16 cellular contexts compared by ENCODE assay signal in the genomic region with DNA sequence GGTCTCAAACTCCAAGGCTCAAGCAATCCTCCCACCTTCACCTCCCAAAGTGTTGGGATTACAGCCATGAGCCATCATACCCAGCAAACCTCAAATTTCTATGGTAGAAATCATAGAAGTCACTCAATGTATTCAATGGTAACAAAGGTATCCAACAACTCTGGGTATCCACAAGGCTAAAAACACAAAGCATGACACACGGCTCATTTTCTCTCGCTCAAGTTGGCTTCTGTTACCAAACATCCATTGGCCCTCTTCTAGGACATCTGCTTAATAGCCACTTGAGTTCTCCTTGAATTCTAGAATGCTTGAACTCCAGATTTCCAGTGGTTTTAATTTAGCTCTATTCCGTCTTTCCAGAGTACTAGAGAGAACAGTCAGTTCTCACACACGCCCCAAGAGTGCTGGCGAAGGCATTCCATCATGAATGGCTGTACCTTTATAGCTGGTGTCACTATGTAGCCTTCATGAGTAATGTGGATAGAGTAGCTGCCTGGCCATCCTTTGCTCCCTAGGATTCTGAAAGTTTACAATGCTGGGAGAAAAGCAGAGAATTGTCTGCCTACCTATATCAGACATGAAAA.
"Had no signal": no experiment of that assay in that cellular context is flagged by ENCODE, and none has a peak within 500 bp of the region (broad histone marks: within the 10 kb centered on the region; RNA-seq: fewer than 3 reads in every experiment).

No MANE protein-coding gene starts in this region.

- H3K4me3 Mint-ChIP-seq: activated naive CD8-positive, alpha-beta T cell treated with anti-CD3 and anti-CD28 coated beads, Interleukin-2, amount 10 ng/mL, durations not matched to agents 7 days and 5 days had no signal

- H3K4me3 ChIP-seq: body of pancreas, right atrium auricular region, stomach had no signal

- H3K9me3 Mint-ChIP-seq: activated naive CD8-positive, alpha-beta T cell treated with anti-CD3 and anti-CD28 coated beads, Interleukin-2, amount 10 ng/mL, durations not matched to agents 7 days and 5 days had no signal

- ATAC-seq: body of pancreas had no signal

- DNase-seq: activated CD4-positive, alpha-beta T cell treated with anti-CD3 and anti-CD28 coated beads, Interleukin-2, amount 50 U/mL, for 4 hours; activated CD4-positive, CD25-positive, alpha-beta regulatory T cell treated with anti-CD3 and anti-CD28 coated beads, Interleukin-2, amount 50 U/mL, for 72 hours; activated gamma-delta T cell; activated naive CD8-positive, alpha-beta T cell treated with anti-CD3 and anti-CD28 coated beads, Interleukin-2, amount 10 ng/mL, durations not matched to agents 7 days and 5 days; amygdala; body of pancreas; dermis blood vessel endothelial cell; effector memory CD4-positive, alpha-beta T cell; hippocampal formation; left cardiac atrium; midbrain; small intestine; stimulated activated CD4-positive, alpha-beta T cell treated with anti-CD3 and anti-CD28 coated beads, Interleukin-15, amount 100 ng/mL, for 24 hours; stimulated activated CD4-positive, alpha-beta T cell treated with anti-CD3 and anti-CD28 coated beads, Interleukin-2, amount 100 ng/mL, for 48 hours; stomach had no signal

- H3K27me3 ChIP-seq: body of pancreas, right atrium auricular region, stomach had no signal

- H3K9me3 ChIP-seq: body of pancreas, right atrium auricular region, stomach had no signal

- H3K27ac Mint-ChIP-seq: activated naive CD8-positive, alpha-beta T cell treated with anti-CD3 and anti-CD28 coated beads, Interleukin-2, amount 10 ng/mL, durations not matched to agents 7 days and 5 days had no signal

- H3K4me1 ChIP-seq: body of pancreas had no signal

- H3K27ac ChIP-seq: body of pancreas, right atrium auricular region, stomach had no signal

- H3K27me3 Mint-ChIP-seq: activated naive CD8-positive, alpha-beta T cell treated with anti-CD3 and anti-CD28 coated beads, Interleukin-2, amount 10 ng/mL, durations not matched to agents 7 days and 5 days had no signal
